ENCODE assay signal across 8 cellular contexts in genomic region chr1:38873027-38873969, GRCh38. TPM values are rescaled to one million over a fixed set of nuclear protein-coding genes. Genes with fewer than 3 reads are reported as not detected.
DNase-seq lines count a peak whose midpoint lies in the region; ATAC-seq, FAIRE-seq and TF ChIP-seq lines count a peak whose summit lies in the region.

A gene with protein sequence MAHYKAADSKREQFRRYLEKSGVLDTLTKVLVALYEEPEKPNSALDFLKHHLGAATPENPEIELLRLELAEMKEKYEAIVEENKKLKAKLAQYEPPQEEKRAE (minus strand): TSS chr1:38873348. CDS start chr1:38873305, 43 bp downstream.

- TF ChIP-seq EP300 in sigmoid colon (IDR thresholded peaks at IDR 0.05) = no peak

- peaks cover 5% of the 10 kb centered on the region for H3K36me3 Mint-ChIP-seq in brain

- peaks cover 4% of the 10 kb centered on the region for H3K27me3 Mint-ChIP-seq in brain

- TF ChIP-seq CTCF in 22Rv1 (IDR thresholded peaks at IDR 0.05) (no peak), brain (conservative IDR thresholded peaks at IDR 0.05) (no peak), sigmoid colon (IDR thresholded peaks at IDR 0.05) (peak in 1 of 4 experiments; percentile 13)

- H3K4me3 ChIP-seq in sigmoid colon = peak within 1 kb of the TSS; percentile 56 to 92 (median 79)

- H3K27ac Mint-ChIP-seq in brain = peak within 1 kb of the TSS; percentile 89 to 97 (median 94)

- no peaks in the 10 kb centered on the region for H3K9me3 Mint-ChIP-seq in brain

- H3K27ac ChIP-seq in 22Rv1 = peak within 1 kb of the TSS; percentile 60
- peak within 1 kb of the TSS; percentile 71 to 80 (median 79) for H3K27ac ChIP-seq in sigmoid colon

- WGBS in sigmoid colon, 2 donors = 0 to 1% methylated on average over 69 of the region's 69 CpGs

- intact Hi-C loops in sigmoid colon (cut with DNase I) = loop anchor here (1.0 kb wide), 2 partner anchors 13 to 117 kb away; no protein-coding TSS in a partner anchor

- no peaks in the 10 kb centered on the region for H3K9me3 ChIP-seq in sigmoid colon

- ATAC-seq in GM18520 (IDR thresholded peaks at IDR 0.05; ENCODE audit: unreplicated experiment) (peak; percentile 92), HG03064 (IDR thresholded peaks at IDR 0.05; ENCODE audit: low read depth, unreplicated experiment) (peak; percentile 90)

- H3K36me3 ChIP-seq in sigmoid colon = no peaks in the 10 kb centered on the region

- peak; percentile 100 for DNase-seq in NCI-H2107 treated with DMSO at 0.1 percent for 48 hours (lab: John Stamatoyannopoulos, UW; ENCODE audit: unreplicated experiment)
- DNase-seq in iPS DF 4.7 (ENCODE audit: extremely low read depth, low spot score) = peak; percentile 90
- peak; percentile 97 for DNase-seq in sigmoid colon

- no peak for TF ChIP-seq POLR2A in sigmoid colon (IDR thresholded peaks at IDR 0.05)

- peak; percentile 74 for FAIRE-seq in TTC549 (lab: Jason Lieb, UNC)

- no peaks in the 10 kb centered on the region for H3K27me3 ChIP-seq in sigmoid colon

- H3K4me1 Mint-ChIP-seq in brain = peaks cover 39% of the 10 kb centered on the region

- H3K4me3 Mint-ChIP-seq in brain = peak within 1 kb of the TSS; percentile 94 to 98 (median 96)

- H3K4me1 ChIP-seq in sigmoid colon = peaks cover 0 to 24% (median 14%) of the 10 kb centered on the region in 4 donors

RNA-seq across cellular contexts. Expression of the gene that starts here (rescaled TPM):
- 8.2 TPM for polyA plus RNA-seq in brain (ENCODE audit: insufficient read depth, low read depth, low replicate concordance)
- total RNA-seq in sigmoid colon = 10 to 100 TPM; 13.0 to 18.9 (median 15.5) TPM
- 10 to 100 TPM; 30.3 to 55.7 (median 35.4) TPM for polyA plus RNA-seq in sigmoid colon

Comparison
In these comparisons a context has a peak if more than half of its experiments do, and no peak if none do; other contexts are left out.
1. Peak in every context shown above with its lines: DNase-seq, ATAC-seq, H3K4me3 ChIP-seq and H3K27ac ChIP-seq.